In the genomic region with DNA sequence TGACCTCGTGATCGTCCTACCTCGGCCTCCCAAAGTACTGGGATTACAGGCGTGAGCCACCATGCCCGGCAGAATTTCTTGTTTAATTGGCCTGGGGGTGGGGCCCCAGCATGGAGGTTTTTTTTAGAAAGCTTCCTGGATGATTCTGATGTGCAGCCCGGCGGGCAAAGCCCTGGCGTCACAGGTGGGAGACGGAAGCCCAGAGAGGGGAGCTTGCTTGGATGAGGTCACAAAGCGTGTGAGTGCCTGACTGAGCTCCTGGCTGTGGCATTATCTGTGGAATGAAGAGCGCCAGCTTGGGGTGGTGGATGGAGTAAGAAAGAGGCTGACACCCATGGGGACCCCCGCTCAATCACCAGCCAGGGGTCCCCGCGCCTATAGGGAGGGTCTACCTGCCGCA, we compare ENCODE assay signal across 8 cellular contexts. TPM values are rescaled to one million over a fixed set of nuclear protein-coding genes. Genes with fewer than 3 reads are reported as not detected.
DNase-seq lines count a peak whose midpoint lies in the region; ATAC-seq and TF ChIP-seq lines count a peak whose summit lies in the region.
"Had no signal": no experiment of that assay in that cellular context is flagged by ENCODE, and none has a peak within 500 bp of the region (broad histone marks: within the 10 kb centered on the region; RNA-seq: fewer than 3 reads in every experiment).

No MANE protein-coding gene starts in this region.

- H3K9me3 Mint-ChIP-seq in brain (no peaks in the 10 kb centered on the region), nephron (no peaks in the 10 kb centered on the region)
- H3K9me3 Mint-ChIP-seq in CD4-positive, alpha-beta memory T cell: peaks cover 0 to 2% (median 0%) of the 10 kb centered on the region in 8 donors

- H3K27ac Mint-ChIP-seq in brain (peak overlapping the region in 4 of 5 experiments; percentile 13 to 81 (median 72)), nephron (peak overlapping the region; percentile 71 to 92 (median 83))
- peak overlapping the region in 2 of 7 donors; percentile 55 to 89 for H3K27ac Mint-ChIP-seq in CD4-positive, alpha-beta memory T cell
- H3K27ac Mint-ChIP-seq: progenitor cell of endocrine pancreas had no signal

- peaks cover 38% of the 10 kb centered on the region for H3K4me1 ChIP-seq in CD4-positive, alpha-beta memory T cell (ENCODE audit: insufficient read depth, low read length)

- H3K4me3 ChIP-seq in CD4-positive, alpha-beta memory T cell (ENCODE audit: low read length in 2 of 2): no peak overlapping the region

- CTCF ChIA-PET in CD4-positive, alpha-beta memory T cell (lab: Charles Lee; ENCODE audit: partially characterized antibody): interaction anchor here (0.9 to 2.2 kb wide), 3 partner anchors 16 to 28 kb away, joined by 3 to 6 read pairs (median 4); no protein-coding TSS in a partner anchor

- TF ChIP-seq CTCF in C4-2B (conservative IDR thresholded peaks at IDR 0.05) (no peak), brain (conservative IDR thresholded peaks at IDR 0.05) (no peak), nephron (IDR thresholded peaks at IDR 0.05; ENCODE audit: unreplicated experiment in 3 of 3) (no peak)

- peak overlapping the region in 3 of 5 experiments; percentile 16 to 46 (median 46) for H3K4me3 Mint-ChIP-seq in brain
- H3K4me3 Mint-ChIP-seq in nephron: peak overlapping the region; percentile 59 to 72 (median 72)
- peak overlapping the region in 1 of 8 donors; percentile 8 for H3K4me3 Mint-ChIP-seq in CD4-positive, alpha-beta memory T cell

- H3K9me3 ChIP-seq in CD4-positive, alpha-beta memory T cell (ENCODE audit: control insufficient read depth in 1 of 2, low read length in 2 of 2): no peaks in the 10 kb centered on the region

- H3K27me3 ChIP-seq in CD4-positive, alpha-beta memory T cell (ENCODE audit: insufficient read depth, low read length): no peaks in the 10 kb centered on the region

- H3K27ac ChIP-seq in C4-2B: peak overlapping the region; percentile 85
- H3K27ac ChIP-seq in CD4-positive, alpha-beta memory T cell (ENCODE audit: low read depth, low read length): no peak overlapping the region

- H3K36me3 Mint-ChIP-seq in brain: no peaks in the 10 kb centered on the region
- no peaks in the 10 kb centered on the region for H3K36me3 Mint-ChIP-seq in nephron (ENCODE audit: low read depth)
- peaks cover 0 to 30% of the 10 kb centered on the region in 2 donors for H3K36me3 Mint-ChIP-seq in CD4-positive, alpha-beta memory T cell

- H3K4me1 Mint-ChIP-seq in brain: peaks cover 53% of the 10 kb centered on the region
- peaks cover 48% of the 10 kb centered on the region for H3K4me1 Mint-ChIP-seq in nephron
- H3K4me1 Mint-ChIP-seq in CD4-positive, alpha-beta memory T cell: peaks cover 12 to 52% (median 34%) of the 10 kb centered on the region in 4 donors

- H3K27me3 Mint-ChIP-seq in brain (peaks cover 4% of the 10 kb centered on the region), nephron (ENCODE audit: low read depth) (peaks cover 7% of the 10 kb centered on the region)
- H3K27me3 Mint-ChIP-seq in CD4-positive, alpha-beta memory T cell: no peaks in the 10 kb centered on the region
- H3K27me3 Mint-ChIP-seq: progenitor cell of endocrine pancreas had no signal

- no peak for DNase-seq in NOMO-1 treated with dmso at 0.1 percent for 144 hours (lab: John Stamatoyannopoulos, UW; ENCODE audit: unreplicated experiment)
- DNase-seq in CD4-positive, alpha-beta memory T cell: no peak
- DNase-seq: activated CD4-positive, alpha-beta T cell treated with anti-CD3 and anti-CD28 coated beads, Interleukin-2, amount 50 U/mL, for 1 hour had no signal

- ATAC-seq in GM19467 (IDR thresholded peaks at IDR 0.05; ENCODE audit: unreplicated experiment): no peak

- H3K36me3 ChIP-seq in CD4-positive, alpha-beta memory T cell (ENCODE audit: insufficient read depth, low read length): peaks cover 3% of the 10 kb centered on the region

- intact Hi-C loops in CD4-positive, alpha-beta memory T cell (cut with micrococcal nuclease): no loop called here

- POLR2A ChIA-PET in CD4-positive, alpha-beta memory T cell (lab: Charles Lee; ENCODE audit: partially characterized antibody): interaction anchor here (1.0 to 1.2 kb wide), 2 partner anchors 24 to 41 kb away, joined by 3 read pairs; no protein-coding TSS in a partner anchor

RNA-seq across cellular contexts. Expression of a gene that starts 4.1 kb away (rescaled TPM):
- 5.0 TPM for polyA plus RNA-seq in brain (ENCODE audit: insufficient read depth, low read depth, low replicate concordance)
- under 1 TPM; 0.11 to 0.29 TPM for total RNA-seq in CD4-positive, alpha-beta memory T cell
- under 1 TPM in 1 of 2 donors, not detected in 1; 0.16 TPM for polyA plus RNA-seq in CD4-positive, alpha-beta memory T cell

RNA-seq across cellular contexts. Expression of a gene that starts 24.6 kb away (rescaled TPM):
- polyA plus RNA-seq in brain (ENCODE audit: insufficient read depth, low read depth, low replicate concordance): 64.4 TPM
- total RNA-seq in CD4-positive, alpha-beta memory T cell: 10 to 100 TPM; 38.6 to 54.8 TPM
- 10 to 100 TPM; 34.6 to 34.8 TPM for polyA plus RNA-seq in CD4-positive, alpha-beta memory T cell

RNA-seq across cellular contexts. Expression of a gene that starts 40.7 kb away (rescaled TPM):
- 87.6 TPM for polyA plus RNA-seq in brain (ENCODE audit: insufficient read depth, low read depth, low replicate concordance)
- 100 to 1,000 TPM; 176 to 184 TPM for total RNA-seq in CD4-positive, alpha-beta memory T cell
- polyA plus RNA-seq in CD4-positive, alpha-beta memory T cell: 100 to 1,000 TPM in 1 of 2 donors, 10 to 100 TPM in 1; 48.2 to 139 TPM

RNA-seq across cellular contexts. Expression of a gene that starts 50.0 kb away (rescaled TPM):
- polyA plus RNA-seq in brain (ENCODE audit: insufficient read depth, low read depth, low replicate concordance): 43.8 TPM
- total RNA-seq in CD4-positive, alpha-beta memory T cell: 10 to 100 TPM; 67.5 to 71.1 TPM
- 10 to 100 TPM; 52.4 to 55.5 TPM for polyA plus RNA-seq in CD4-positive, alpha-beta memory T cell

RNA-seq across cellular contexts. Expression of a gene that starts 59.9 kb away (rescaled TPM):
- 17.2 TPM for polyA plus RNA-seq in brain (ENCODE audit: insufficient read depth, low read depth, low replicate concordance)
- under 1 TPM in 1 of 2 experiments, not detected in 1; 0.08 TPM for total RNA-seq in CD4-positive, alpha-beta memory T cell
- not detected for polyA plus RNA-seq in CD4-positive, alpha-beta memory T cell
